ENCODE assay signal across 22 cellular contexts in genomic region chr6:167225903-167226508, GRCh38.
A peak's percentile ranks its signal among the peaks of the same experiment; 100 is the strongest.
DNase-seq lines count a peak whose midpoint lies in the region; ATAC-seq, FAIRE-seq and TF ChIP-seq lines count a peak whose summit lies in the region.
"Had no signal": no experiment of that assay in that cellular context is flagged by ENCODE, and none has a peak within 500 bp of the region (broad histone marks: within the 10 kb centered on the region; RNA-seq: fewer than 3 reads in every experiment).

No MANE protein-coding gene starts in this region.

- peak overlapping the region; percentile 93 for H3K27ac Mint-ChIP-seq in WTC11
- H3K27ac Mint-ChIP-seq: HFFc6 had no signal

- peak overlapping the region; percentile 91 for H3K4me3 Mint-ChIP-seq in WTC11
- H3K4me3 Mint-ChIP-seq: HFFc6 had no signal

- no TSS peak for BruUV-seq in HepG2 (replicated peaks; lab: Mats Ljungman, UMichigan)

- TF ChIP-seq EP300 in HepG2 (IDR thresholded peaks at IDR 0.05; ENCODE audit: low read depth in 2 of 2, low read length in 2 of 2) (no peak), HepG2 (CRISPR knock-in tag; IDR thresholded peaks at IDR 0.05; ENCODE audit: borderline replicate concordance) (no peak)

- in situ Hi-C loops in HepG2 (cut with HindIII; ENCODE audit: extremely low pct_ligation_motif_present, low pct_unique_long_range_greater_than_20kb) = no loop called here

- no peak overlapping the region for H2AFZ ChIP-seq in HepG2 (ENCODE audit: low read length)

- no peak overlapping the region for H3K9ac ChIP-seq in HepG2 (ENCODE audit: insufficient read depth, low read depth, low read length)

- no peak for TF ChIP-seq POLR2A in HepG2 (IDR thresholded peaks at IDR 0.05; ENCODE audit: insufficient read depth in 1 of 2, low read depth in 2 of 2, low read length in 2 of 2)
- no peak for TF ChIP-seq POLR2A in right lobe of liver (IDR thresholded peaks at IDR 0.05)

- DNase-seq in HepG2 (ENCODE audit: low spot score) (no peak), right lobe of liver (no peak), WTC11 (ENCODE audit: low spot score) (no peak), islet precursor cell (peak; percentile 19), NCI-H526 treated with DMSO at 0.1 percent for 48 hours (lab: John Stamatoyannopoulos, UW) (no peak), NCI-H2196 (lab: John Stamatoyannopoulos, UW; ENCODE audit: unreplicated experiment) (no peak), cerebellar cortex (ENCODE audit: low spot score) (no peak)
- DNase-seq: activated CD4-positive, alpha-beta T cell treated with anti-CD3 and anti-CD28 coated beads, Interleukin-2, amount 50 U/mL, for 4 hours; activated CD8-positive, alpha-beta memory T cell treated with anti-CD3 and anti-CD28 coated beads, Interleukin-2, amount 50 U/mL, for 48 hours; C1 segment of cervical spinal cord; heart right ventricle; HFFc6; mammary epithelial cell; NCI-H1048; nucleus accumbens; SJCRH30; T-helper 1 cell had no signal

- CTCF ChIA-PET in HepG2 (lab: Yijun Ruan, JAX; ENCODE audit: low intra/inter-chr PET ratio, low total read pairs) = no interaction called here
- CTCF ChIA-PET in WTC11 (lab: Charles Lee) = interaction anchor here (1.0 kb wide), 1 partner anchor 125 kb away, joined by 3 read pairs; no protein-coding TSS in a partner anchor

- ATAC-seq in HepG2 (no peak), right lobe of liver (no peak), WTC11 (peak; percentile 36), GM21526 (IDR thresholded peaks at IDR 0.05; ENCODE audit: low FRiP score, unreplicated experiment) (no peak)
- ATAC-seq: heart right ventricle, Panc1 had no signal

- no peaks in the 10 kb centered on the region for H3K27me3 ChIP-seq in HepG2 (ENCODE audit: control insufficient read depth in 1 of 2, insufficient read depth in 2 of 2, low read length in 2 of 2)
- H3K27me3 ChIP-seq in right lobe of liver = no peaks in the 10 kb centered on the region
- H3K27me3 ChIP-seq: right atrium auricular region had no signal

- H3K4me1 Mint-ChIP-seq in WTC11 = peaks cover 73% of the 10 kb centered on the region

- TF ChIP-seq RAD21 in HepG2 (CRISPR knock-in tag; IDR thresholded peaks at IDR 0.05) = no peak

- no peak overlapping the region for H3K27ac ChIP-seq in HepG2 (ENCODE audit: extremely low read length, insufficient read depth, low read length)
- H3K27ac ChIP-seq in right lobe of liver = no peak overlapping the region
- H3K27ac ChIP-seq: coronary artery, heart right ventricle, right atrium auricular region, SJCRH30 had no signal

- no peak for TF ChIP-seq CTCF in HepG2 (CRISPR knock-in tag; IDR thresholded peaks at IDR 0.05)
- TF ChIP-seq CTCF in right lobe of liver (IDR thresholded peaks at IDR 0.05) = no peak
- TF ChIP-seq CTCF in WTC11 (IDR thresholded peaks at IDR 0.05) = no peak

- intact Hi-C loops in HepG2 (cut with micrococcal nuclease; ENCODE audit: unreplicated experiment) (loop anchor here (2.0 kb wide), 1 partner anchor 13 kb away; no protein-coding TSS in a partner anchor), right lobe of liver (cut with DNase I) (no loop called here)

- peaks cover 50% of the 10 kb centered on the region for H3K4me1 ChIP-seq in HepG2 (ENCODE audit: insufficient read depth, low read length)
- H3K4me1 ChIP-seq in right lobe of liver = no peaks in the 10 kb centered on the region
- H3K4me1 ChIP-seq: heart right ventricle, right atrium auricular region had no signal

- POLR2A ChIA-PET in HepG2 (lab: Yijun Ruan, JAX) (no interaction called here), WTC11 (lab: Charles Lee) (no interaction called here)

- H3K27me3 Mint-ChIP-seq in WTC11 (ENCODE audit: low read depth) = no peaks in the 10 kb centered on the region; the same call in 1 of the 2 replicates

- H3K9me3 ChIP-seq in HepG2 (ENCODE audit: low read length) = no peaks in the 10 kb centered on the region
- no peaks in the 10 kb centered on the region for H3K9me3 ChIP-seq in right lobe of liver
- H3K9me3 ChIP-seq: heart right ventricle, right atrium auricular region, SJCRH30 had no signal

- H3K9me3 Mint-ChIP-seq in WTC11 = no peaks in the 10 kb centered on the region

- H3K4me3 ChIP-seq in HepG2 (replicated peaks in 1 of 3; ENCODE audit: insufficient read depth in 1 of 3, low read depth in 2 of 3, low read length in 3 of 3) (no peak overlapping the region), right lobe of liver (no peak overlapping the region)
- H3K4me3 ChIP-seq: coronary artery, heart right ventricle, right atrium auricular region, SJCRH30 had no signal

- peaks cover 20% of the 10 kb centered on the region for H3K36me3 Mint-ChIP-seq in WTC11

- WGBS in HepG2 (ENCODE audit: low lambda C conversion rate) = 94% methylated on average over 7 of the region's 7 CpGs
- 76% methylated on average over 2 of the region's 7 CpGs for WGBS in right lobe of liver (ENCODE audit: insufficient coverage, low coverage, low lambda C conversion rate, missing lambda C conversion rate)

- H3K36me3 ChIP-seq in HepG2 (replicated peaks in 1 of 2; ENCODE audit: control insufficient read depth in 1 of 2, insufficient read depth in 2 of 2, low read length in 2 of 2) (no peaks in the 10 kb centered on the region), right lobe of liver (no peaks in the 10 kb centered on the region)
- H3K36me3 ChIP-seq: heart right ventricle, right atrium auricular region, SJCRH30 had no signal

- H4K20me1 ChIP-seq in HepG2 (ENCODE audit: insufficient read depth, low read length) = no peaks in the 10 kb centered on the region

- no peaks in the 10 kb centered on the region for H3K79me2 ChIP-seq in HepG2 (ENCODE audit: insufficient read depth, low read length)

- H3K4me2 ChIP-seq in HepG2 (ENCODE audit: low read depth, low read length) = no peak overlapping the region

- no peak for FAIRE-seq in HepG2 (lab: Jason Lieb, UNC)
- FAIRE-seq: G401.6 had no signal

TF ChIP-seq in HepG2, 621 proteins besides CTCF, POLR2A, EP300 and RAD21 (continues in another document):
- TF ChIP-seq, protein P1, sequence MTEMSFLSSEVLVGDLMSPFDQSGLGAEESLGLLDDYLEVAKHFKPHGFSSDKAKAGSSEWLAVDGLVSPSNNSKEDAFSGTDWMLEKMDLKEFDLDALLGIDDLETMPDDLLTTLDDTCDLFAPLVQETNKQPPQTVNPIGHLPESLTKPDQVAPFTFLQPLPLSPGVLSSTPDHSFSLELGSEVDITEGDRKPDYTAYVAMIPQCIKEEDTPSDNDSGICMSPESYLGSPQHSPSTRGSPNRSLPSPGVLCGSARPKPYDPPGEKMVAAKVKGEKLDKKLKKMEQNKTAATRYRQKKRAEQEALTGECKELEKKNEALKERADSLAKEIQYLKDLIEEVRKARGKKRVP (CRISPR knock-in tag; IDR thresholded peaks at IDR 0.05) = no peak
- TF ChIP-seq ZBTB33 (CRISPR knock-in tag; IDR thresholded peaks at IDR 0.05) = no peak
- no peak for TF ChIP-seq ZNF44 (CRISPR knock-in tag; IDR thresholded peaks at IDR 0.05)

TF ChIP-seq in WTC11, 78 proteins besides CTCF, POLR2A, EP300 and RAD21:
- TF ChIP-seq EMX1 (CRISPR knock-in tag; IDR thresholded peaks at IDR 0.05) = no peak
- TF ChIP-seq ZNF423 (CRISPR knock-in tag; IDR thresholded peaks at IDR 0.05) = 0 out of 2 replicates have a peak, but pooled peaks have one; percentile 21
- TF ChIP-seq, protein P2, sequence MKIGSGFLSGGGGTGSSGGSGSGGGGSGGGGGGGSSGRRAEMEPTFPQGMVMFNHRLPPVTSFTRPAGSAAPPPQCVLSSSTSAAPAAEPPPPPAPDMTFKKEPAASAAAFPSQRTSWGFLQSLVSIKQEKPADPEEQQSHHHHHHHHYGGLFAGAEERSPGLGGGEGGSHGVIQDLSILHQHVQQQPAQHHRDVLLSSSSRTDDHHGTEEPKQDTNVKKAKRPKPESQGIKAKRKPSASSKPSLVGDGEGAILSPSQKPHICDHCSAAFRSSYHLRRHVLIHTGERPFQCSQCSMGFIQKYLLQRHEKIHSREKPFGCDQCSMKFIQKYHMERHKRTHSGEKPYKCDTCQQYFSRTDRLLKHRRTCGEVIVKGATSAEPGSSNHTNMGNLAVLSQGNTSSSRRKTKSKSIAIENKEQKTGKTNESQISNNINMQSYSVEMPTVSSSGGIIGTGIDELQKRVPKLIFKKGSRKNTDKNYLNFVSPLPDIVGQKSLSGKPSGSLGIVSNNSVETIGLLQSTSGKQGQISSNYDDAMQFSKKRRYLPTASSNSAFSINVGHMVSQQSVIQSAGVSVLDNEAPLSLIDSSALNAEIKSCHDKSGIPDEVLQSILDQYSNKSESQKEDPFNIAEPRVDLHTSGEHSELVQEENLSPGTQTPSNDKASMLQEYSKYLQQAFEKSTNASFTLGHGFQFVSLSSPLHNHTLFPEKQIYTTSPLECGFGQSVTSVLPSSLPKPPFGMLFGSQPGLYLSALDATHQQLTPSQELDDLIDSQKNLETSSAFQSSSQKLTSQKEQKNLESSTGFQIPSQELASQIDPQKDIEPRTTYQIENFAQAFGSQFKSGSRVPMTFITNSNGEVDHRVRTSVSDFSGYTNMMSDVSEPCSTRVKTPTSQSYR (CRISPR knock-in tag; IDR thresholded peaks at IDR 0.05) = peak; percentile 79
TF ChIP-seq in WTC11: peak in this region for 2.
